Comparison of ENCODE assay signal across 2 cellular contexts in the genomic region with DNA sequence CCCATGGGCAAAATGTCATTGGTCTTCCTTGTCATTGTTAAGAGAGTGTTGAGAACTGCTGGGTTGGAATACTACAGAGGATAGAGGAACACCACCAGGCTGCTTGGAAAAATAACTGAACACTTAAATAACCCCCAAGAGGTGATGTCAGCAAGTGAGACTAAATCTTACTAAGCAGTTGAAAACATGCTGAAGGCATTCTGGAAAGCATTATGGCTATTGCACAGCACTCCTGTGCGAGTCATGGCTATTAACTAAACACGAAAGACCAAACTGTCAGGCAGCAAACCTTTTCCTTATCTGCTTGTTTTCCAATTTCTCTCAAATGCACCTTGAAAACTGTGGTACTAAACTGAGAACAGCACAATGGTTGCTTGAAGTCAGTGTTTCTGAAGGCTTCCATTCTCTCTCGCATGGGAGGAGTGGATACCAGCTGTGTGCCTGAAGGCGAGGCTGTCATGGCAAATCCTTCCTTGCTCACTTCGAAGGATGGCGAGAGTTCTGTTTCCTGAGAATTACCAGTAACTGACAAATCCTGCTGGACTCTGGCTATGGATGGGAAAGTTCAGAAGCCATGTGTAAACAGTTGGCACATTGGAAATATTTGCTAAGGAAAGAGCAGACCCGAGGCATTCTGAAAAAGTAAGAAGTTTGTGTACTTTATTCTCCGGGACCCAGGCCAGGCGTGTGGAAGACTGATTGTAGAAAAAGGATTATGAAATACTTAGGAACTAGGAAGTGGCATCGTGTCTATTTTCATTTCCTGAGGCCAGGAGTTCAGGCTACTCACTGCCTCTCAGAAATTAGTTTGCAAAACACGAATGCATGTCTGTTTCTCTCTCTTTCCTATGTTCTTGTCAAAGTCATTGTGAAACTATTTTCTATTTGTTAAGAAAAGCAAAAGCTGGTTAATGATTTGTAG.
TF ChIP-seq lines count a peak whose summit lies in the region.

No MANE protein-coding gene starts in this region.

TF ChIP-seq in liver, 16 proteins besides CTCF, POLR2A, EP300 and RAD21 (continued from another document):
- TF ChIP-seq, protein P1, sequence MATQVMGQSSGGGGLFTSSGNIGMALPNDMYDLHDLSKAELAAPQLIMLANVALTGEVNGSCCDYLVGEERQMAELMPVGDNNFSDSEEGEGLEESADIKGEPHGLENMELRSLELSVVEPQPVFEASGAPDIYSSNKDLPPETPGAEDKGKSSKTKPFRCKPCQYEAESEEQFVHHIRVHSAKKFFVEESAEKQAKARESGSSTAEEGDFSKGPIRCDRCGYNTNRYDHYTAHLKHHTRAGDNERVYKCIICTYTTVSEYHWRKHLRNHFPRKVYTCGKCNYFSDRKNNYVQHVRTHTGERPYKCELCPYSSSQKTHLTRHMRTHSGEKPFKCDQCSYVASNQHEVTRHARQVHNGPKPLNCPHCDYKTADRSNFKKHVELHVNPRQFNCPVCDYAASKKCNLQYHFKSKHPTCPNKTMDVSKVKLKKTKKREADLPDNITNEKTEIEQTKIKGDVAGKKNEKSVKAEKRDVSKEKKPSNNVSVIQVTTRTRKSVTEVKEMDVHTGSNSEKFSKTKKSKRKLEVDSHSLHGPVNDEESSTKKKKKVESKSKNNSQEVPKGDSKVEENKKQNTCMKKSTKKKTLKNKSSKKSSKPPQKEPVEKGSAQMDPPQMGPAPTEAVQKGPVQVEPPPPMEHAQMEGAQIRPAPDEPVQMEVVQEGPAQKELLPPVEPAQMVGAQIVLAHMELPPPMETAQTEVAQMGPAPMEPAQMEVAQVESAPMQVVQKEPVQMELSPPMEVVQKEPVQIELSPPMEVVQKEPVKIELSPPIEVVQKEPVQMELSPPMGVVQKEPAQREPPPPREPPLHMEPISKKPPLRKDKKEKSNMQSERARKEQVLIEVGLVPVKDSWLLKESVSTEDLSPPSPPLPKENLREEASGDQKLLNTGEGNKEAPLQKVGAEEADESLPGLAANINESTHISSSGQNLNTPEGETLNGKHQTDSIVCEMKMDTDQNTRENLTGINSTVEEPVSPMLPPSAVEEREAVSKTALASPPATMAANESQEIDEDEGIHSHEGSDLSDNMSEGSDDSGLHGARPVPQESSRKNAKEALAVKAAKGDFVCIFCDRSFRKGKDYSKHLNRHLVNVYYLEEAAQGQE (IDR thresholded peaks at IDR 0.05) = peak; percentile 32
- TF ChIP-seq FOXA2 (IDR thresholded peaks at IDR 0.05) (peak; percentile 65), TAF1 (conservative IDR thresholded peaks at IDR 0.05) (peak; percentile 12), HNF4A (conservative IDR thresholded peaks at IDR 0.05) (peak; percentile 94), NR2F2 (IDR thresholded peaks at IDR 0.05) (peak; percentile 84), JUND (IDR thresholded peaks at IDR 0.05) (peak; percentile 85 to 90), YY1 (IDR thresholded peaks at IDR 0.05) (peak; percentile 59), HNF4G (IDR thresholded peaks at IDR 0.05) (peak; percentile 62), GABPA (IDR thresholded peaks at IDR 0.05 in 1 of 2, conservative IDR thresholded peaks at IDR 0.05 in 1 of 2) (peak in 1 of 2 donors; percentile 42), MAX (IDR thresholded peaks at IDR 0.05) (peak; percentile 99), RXRA (IDR thresholded peaks at IDR 0.05) (peak; percentile 80 to 90), FOXA1 (IDR thresholded peaks at IDR 0.05) (no peak)
- TF ChIP-seq, protein P2, sequence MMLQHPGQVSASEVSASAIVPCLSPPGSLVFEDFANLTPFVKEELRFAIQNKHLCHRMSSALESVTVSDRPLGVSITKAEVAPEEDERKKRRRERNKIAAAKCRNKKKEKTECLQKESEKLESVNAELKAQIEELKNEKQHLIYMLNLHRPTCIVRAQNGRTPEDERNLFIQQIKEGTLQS (IDR thresholded peaks at IDR 0.05) = peak; percentile 83

TF ChIP-seq in SK-N-SH, 30 proteins besides CTCF, POLR2A, EP300 and RAD21 (continued from another document):
- TF ChIP-seq, protein P1 (IDR thresholded peaks at IDR 0.05; ENCODE audit: low read depth, low read length) = no peak
- no peak for TF ChIP-seq GATA2 (CRISPR knock-in tag; IDR thresholded peaks at IDR 0.05)
- TF ChIP-seq ELF1 (IDR thresholded peaks at IDR 0.05) = no peak
- no peak for TF ChIP-seq TAF1 (IDR thresholded peaks at IDR 0.05; ENCODE audit: borderline replicate concordance, low read depth, low read length)
- no peak for TF ChIP-seq CHD2 (IDR thresholded peaks at IDR 0.05; ENCODE audit: low read length, partially characterized antibody)
- TF ChIP-seq SMC3 (IDR thresholded peaks at IDR 0.05; ENCODE audit: low read depth, low read length) = no peak
- TF ChIP-seq, protein P3, sequence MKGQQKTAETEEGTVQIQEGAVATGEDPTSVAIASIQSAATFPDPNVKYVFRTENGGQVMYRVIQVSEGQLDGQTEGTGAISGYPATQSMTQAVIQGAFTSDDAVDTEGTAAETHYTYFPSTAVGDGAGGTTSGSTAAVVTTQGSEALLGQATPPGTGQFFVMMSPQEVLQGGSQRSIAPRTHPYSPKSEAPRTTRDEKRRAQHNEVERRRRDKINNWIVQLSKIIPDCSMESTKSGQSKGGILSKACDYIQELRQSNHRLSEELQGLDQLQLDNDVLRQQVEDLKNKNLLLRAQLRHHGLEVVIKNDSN (IDR thresholded peaks at IDR 0.05; ENCODE audit: borderline replicate concordance, low read depth) = no peak
- TF ChIP-seq ZBTB33 (IDR thresholded peaks at IDR 0.05; ENCODE audit: borderline replicate concordance, low read depth) = no peak
- no peak for TF ChIP-seq RCOR1 (IDR thresholded peaks at IDR 0.05; ENCODE audit: low read length)
- TF ChIP-seq MXI1 (IDR thresholded peaks at IDR 0.05; ENCODE audit: low read depth, low read length) = no peak
- no peak for TF ChIP-seq NRF1 (IDR thresholded peaks at IDR 0.05; ENCODE audit: low read depth, low read length)
- TF ChIP-seq YY1 (IDR thresholded peaks at IDR 0.05; ENCODE audit: low read depth) = no peak
- TF ChIP-seq MEF2A (IDR thresholded peaks at IDR 0.05; ENCODE audit: borderline replicate concordance, low read depth) = no peak
- no peak for TF ChIP-seq JUND (IDR thresholded peaks at IDR 0.05)
TF ChIP-seq in SK-N-SH: peak in this region for 0.
